ENCODE assay signal across 8 cellular contexts in the genomic region with DNA sequence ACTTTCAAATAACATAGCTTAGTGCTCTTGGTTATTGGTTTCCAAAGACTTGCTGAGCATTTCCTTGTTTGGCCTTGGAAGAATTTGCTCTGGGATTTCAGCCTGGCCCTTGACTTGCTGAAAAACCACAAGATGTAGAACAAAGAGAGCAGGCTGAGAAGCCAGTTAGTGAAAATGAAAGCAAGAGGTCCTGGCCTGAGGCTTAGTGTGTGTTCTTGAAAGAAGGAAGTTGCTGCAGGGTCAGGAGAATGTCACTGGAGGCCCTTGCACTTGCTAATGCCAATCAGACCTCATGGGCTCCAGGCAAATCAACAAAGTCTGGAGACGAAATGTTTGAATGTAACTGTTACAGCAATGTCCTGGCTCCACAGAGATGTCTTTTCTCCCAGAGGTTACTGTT.
DNase-seq lines count a peak whose midpoint lies in the region; ATAC-seq and TF ChIP-seq lines count a peak whose summit lies in the region.

No MANE protein-coding gene starts in this region.

- H3K36me3 Mint-ChIP-seq in nephron progenitor cell (ENCODE audit: low read depth): no peaks in the 10 kb centered on the region

- no peak for TF ChIP-seq CTCF in BJ (IDR thresholded peaks at IDR 0.05; ENCODE audit: insufficient read depth, low read depth, low read length)
- no peak for TF ChIP-seq CTCF in fibroblast of mammary gland (conservative IDR thresholded peaks at IDR 0.05; ENCODE audit: control insufficient read depth, insufficient read depth, low read depth, low read length)
- TF ChIP-seq CTCF in nephron progenitor cell (IDR thresholded peaks at IDR 0.05): no peak

- peak overlapping the region; percentile 57 for H3K27ac Mint-ChIP-seq in nephron progenitor cell

- no peaks in the 10 kb centered on the region for H3K9me3 Mint-ChIP-seq in nephron progenitor cell

- peaks cover 8% of the 10 kb centered on the region for H3K27me3 Mint-ChIP-seq in nephron progenitor cell (ENCODE audit: low read depth, poor library complexity)

- ATAC-seq in GM19324 (IDR thresholded peaks at IDR 0.05; ENCODE audit: low FRiP score, unreplicated experiment) (peak; percentile 99), HG03175 (IDR thresholded peaks at IDR 0.05; ENCODE audit: unreplicated experiment) (peak; percentile 99), SK-N-SH treated with all-trans-retinoic acid at 6 μM for 48 hours (peak; percentile 61)

- H3K4me3 Mint-ChIP-seq in nephron progenitor cell: no peak overlapping the region

- H3K4me3 ChIP-seq in BJ (ENCODE audit: low read depth, low read length): no peak overlapping the region
- H3K4me3 ChIP-seq in fibroblast of mammary gland (ENCODE audit: control insufficient read depth, low read depth, low read length): no peak overlapping the region

- POLR2A ChIA-PET in BJ (lab: Charles Lee): no interaction called here

- peaks cover 14% of the 10 kb centered on the region for H3K4me1 Mint-ChIP-seq in nephron progenitor cell

- CTCF ChIA-PET in BJ (lab: Yijun Ruan, JAX): interaction anchor here (0.6 to 4.8 kb wide), 13 partner anchors 13 to 403 kb away, joined by 3 to 34 read pairs (median 3); a partner anchor contains a TSS

- H3K36me3 ChIP-seq in BJ (ENCODE audit: control insufficient read depth, insufficient read depth, low read length): no peaks in the 10 kb centered on the region

- no peaks in the 10 kb centered on the region for H3K27me3 ChIP-seq in BJ (ENCODE audit: control insufficient read depth, insufficient read depth, low read length)

- DNase-seq in BJ (ENCODE audit: low read depth) (peak; percentile 70), fibroblast of mammary gland (ENCODE audit: low read depth) (peak; percentile 87), nephron progenitor cell (no peak), NCI-H345 (lab: John Stamatoyannopoulos, UW) (no peak)
- no peak for DNase-seq in activated CD8-positive, alpha-beta memory T cell treated with anti-CD3 and anti-CD28 coated beads for 24 hours

TF ChIP-seq in SK-N-SH treated with all-trans-retinoic acid at 6 μM for 48 hours, 23 proteins besides CTCF, POLR2A, EP300 and RAD21:
- 0 out of 2 replicates have a peak, but pooled peaks have one; percentile 5 for TF ChIP-seq ZC3H10 (CRISPR knock-in tag; IDR thresholded peaks at IDR 0.05)
- TF ChIP-seq TOX (CRISPR knock-in tag; IDR thresholded peaks at IDR 0.05; ENCODE audit: borderline replicate concordance): peak; percentile 12; the same call in 1 of the 2 replicates
- TF ChIP-seq SNAI2 (CRISPR knock-in tag; IDR thresholded peaks at IDR 0.05): no peak
- TF ChIP-seq, protein P1, sequence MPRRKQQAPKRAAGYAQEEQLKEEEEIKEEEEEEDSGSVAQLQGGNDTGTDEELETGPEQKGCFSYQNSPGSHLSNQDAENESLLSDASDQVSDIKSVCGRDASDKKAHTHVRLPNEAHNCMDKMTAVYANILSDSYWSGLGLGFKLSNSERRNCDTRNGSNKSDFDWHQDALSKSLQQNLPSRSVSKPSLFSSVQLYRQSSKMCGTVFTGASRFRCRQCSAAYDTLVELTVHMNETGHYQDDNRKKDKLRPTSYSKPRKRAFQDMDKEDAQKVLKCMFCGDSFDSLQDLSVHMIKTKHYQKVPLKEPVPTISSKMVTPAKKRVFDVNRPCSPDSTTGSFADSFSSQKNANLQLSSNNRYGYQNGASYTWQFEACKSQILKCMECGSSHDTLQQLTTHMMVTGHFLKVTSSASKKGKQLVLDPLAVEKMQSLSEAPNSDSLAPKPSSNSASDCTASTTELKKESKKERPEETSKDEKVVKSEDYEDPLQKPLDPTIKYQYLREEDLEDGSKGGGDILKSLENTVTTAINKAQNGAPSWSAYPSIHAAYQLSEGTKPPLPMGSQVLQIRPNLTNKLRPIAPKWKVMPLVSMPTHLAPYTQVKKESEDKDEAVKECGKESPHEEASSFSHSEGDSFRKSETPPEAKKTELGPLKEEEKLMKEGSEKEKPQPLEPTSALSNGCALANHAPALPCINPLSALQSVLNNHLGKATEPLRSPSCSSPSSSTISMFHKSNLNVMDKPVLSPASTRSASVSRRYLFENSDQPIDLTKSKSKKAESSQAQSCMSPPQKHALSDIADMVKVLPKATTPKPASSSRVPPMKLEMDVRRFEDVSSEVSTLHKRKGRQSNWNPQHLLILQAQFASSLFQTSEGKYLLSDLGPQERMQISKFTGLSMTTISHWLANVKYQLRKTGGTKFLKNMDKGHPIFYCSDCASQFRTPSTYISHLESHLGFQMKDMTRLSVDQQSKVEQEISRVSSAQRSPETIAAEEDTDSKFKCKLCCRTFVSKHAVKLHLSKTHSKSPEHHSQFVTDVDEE (CRISPR knock-in tag; IDR thresholded peaks at IDR 0.05): no peak
- TF ChIP-seq ZFP30 (CRISPR knock-in tag; IDR thresholded peaks at IDR 0.05): no peak

Comparison
In these comparisons a context has a peak if more than half of its experiments do, and no peak if none do; other contexts are left out.
1. DNase-seq: peak in BJ (single experiment) and fibroblast of mammary gland (single experiment); none in nephron progenitor cell (single experiment), NCI-H345 (single experiment) and activated CD8-positive, alpha-beta memory T cell treated with anti-CD3 and anti-CD28 coated beads for 24 hours (single experiment).
2. Peak in every context shown above with its lines, with median percentiles within 50 percentile points of each other: ATAC-seq.